18 cellular contexts compared by ENCODE assay signal in genomic region chrX:42443267-42443666, GRCh38.
DNase-seq lines count a peak whose midpoint lies in the region; ATAC-seq, FAIRE-seq and TF ChIP-seq lines count a peak whose summit lies in the region.
"Had no signal": no experiment of that assay in that cellular context is flagged by ENCODE, and none has a peak within 500 bp of the region (broad histone marks: within the 10 kb centered on the region; RNA-seq: fewer than 3 reads in every experiment).

No MANE protein-coding gene starts in this region.

- TF ChIP-seq CTCF in MM.1S (IDR thresholded peaks at IDR 0.05; ENCODE audit: low read length): no peak

- H3K9me3 ChIP-seq in MM.1S (replicated peaks; ENCODE audit: insufficient read depth, low read length): no peaks in the 10 kb centered on the region

- H4K20me1 ChIP-seq in MM.1S (ENCODE audit: insufficient read depth, low read length): no peaks in the 10 kb centered on the region

- peak; percentile 64 for ATAC-seq in GM18502 (IDR thresholded peaks at IDR 0.05; ENCODE audit: poor library complexity, unreplicated experiment)
- peak; percentile 45 for ATAC-seq in HG02678 (IDR thresholded peaks at IDR 0.05; ENCODE audit: unreplicated experiment)
- no peak for ATAC-seq in HG02840 (IDR thresholded peaks at IDR 0.05; ENCODE audit: low FRiP score, unreplicated experiment)
- ATAC-seq in GM18505 (IDR thresholded peaks at IDR 0.05; ENCODE audit: unreplicated experiment): no peak

- peaks cover 20% of the 10 kb centered on the region for H3K4me1 ChIP-seq in MM.1S (ENCODE audit: low read length)

- peak overlapping the region; percentile 7; the same call in 1 of the 2 replicates for H3K4me2 ChIP-seq in MM.1S (ENCODE audit: low read depth, low read length)

- no peak for TF ChIP-seq POLR2A in GM18505 (IDR thresholded peaks at IDR 0.05; ENCODE audit: borderline replicate concordance, extremely low read depth, insufficient read depth, insufficient read length)

- H2AFZ ChIP-seq in MM.1S (ENCODE audit: low read length): 0 out of 2 replicates have a peak overlapping the region, but pooled peaks have one; percentile 32

- no peaks in the 10 kb centered on the region for H3K27me3 ChIP-seq in MM.1S (replicated peaks; ENCODE audit: insufficient read depth, low read length)

- no peak overlapping the region for H3K4me3 ChIP-seq in MM.1S (ENCODE audit: low read length)

- peak overlapping the region; percentile 29; the same call in 1 of the 2 replicates for H3K27ac ChIP-seq in MM.1S (ENCODE audit: low read length)

- no peaks in the 10 kb centered on the region for H3K79me2 ChIP-seq in MM.1S (ENCODE audit: low read length)

- H3K9ac ChIP-seq in MM.1S (ENCODE audit: low read length): no peak overlapping the region

- H3K9me2 ChIP-seq in MM.1S (replicated peaks; ENCODE audit: insufficient read depth, low read length): no peaks in the 10 kb centered on the region

- no peaks in the 10 kb centered on the region for H3K36me3 ChIP-seq in MM.1S (replicated peaks; ENCODE audit: insufficient read depth, low read length)

- no peaks in the 10 kb centered on the region for H3F3A ChIP-seq in MM.1S (ENCODE audit: insufficient read depth, low read length)

- FAIRE-seq in GM19239 (lab: Jason Lieb, UNC): peak; percentile 11
- FAIRE-seq: A204.1, G401.6 had no signal

- DNase-seq in GM19239 (ENCODE audit: insufficient read length, low spot score) (no peak), MM.1S (no peak), DMS53 treated with DMSO at 0.1 percent for 48 hours (lab: John Stamatoyannopoulos, UW; ENCODE audit: unreplicated experiment) (no peak), retina (no peak)
- DNase-seq: C1 segment of cervical spinal cord; Calu3; CD4-positive, alpha-beta T cell; DMS79 treated with DMSO at 0.1 percent for 48 hours; EL; GOT3; H9; KG1 had no signal

Comparison
In these comparisons a context has a peak if more than half of its experiments do, and no peak if none do; other contexts are left out.
1. ATAC-seq: peak in GM18502 (single experiment) and HG02678 (single experiment); none in HG02840 (single experiment) and GM18505 (single experiment).